In genomic region chr2:30666307-30666874, GRCh38 we compare ENCODE assay signal across 8 cellular contexts.
DNase-seq lines count a peak whose midpoint lies in the region; ATAC-seq, FAIRE-seq and TF ChIP-seq lines count a peak whose summit lies in the region.

No MANE protein-coding gene starts in this region.

- H3K4me1 ChIP-seq in hepatocyte (ENCODE audit: insufficient read depth) = no peaks in the 10 kb centered on the region

- DNase-seq in Caki2 (ENCODE audit: low read depth) (peak; percentile 87), SW480 (ENCODE audit: low spot score) (peak; percentile 72), hepatocyte (ENCODE audit: low spot score) (peak; percentile 53), urothelium cell line (ENCODE audit: low spot score) (peak; percentile 40), NCI-H526 treated with DMSO at 0.1 percent for 48 hours (lab: John Stamatoyannopoulos, UW) (no peak)
- no peak for DNase-seq in stimulated activated CD4-positive, alpha-beta T cell treated with anti-CD3 and anti-CD28 coated beads, Interleukin-2, amount 100 ng/mL, for 48 hours

- H4K20me1 ChIP-seq in hepatocyte (ENCODE audit: insufficient read depth, poor library complexity, severe bottlenecking) = no peaks in the 10 kb centered on the region

- no peaks in the 10 kb centered on the region for H3K27me3 ChIP-seq in hepatocyte

- no peaks in the 10 kb centered on the region for H3K9me2 ChIP-seq in hepatocyte (replicated peaks; ENCODE audit: insufficient read depth)

- H3K9me3 ChIP-seq in hepatocyte (ENCODE audit: low read depth) = peaks cover 4% of the 10 kb centered on the region

- H2AFZ ChIP-seq in hepatocyte = no peak overlapping the region

- H3K4me3 ChIP-seq in hepatocyte = no peak overlapping the region

- TF ChIP-seq CTCF in hepatocyte (IDR thresholded peaks at IDR 0.05; ENCODE audit: poor library complexity) = no peak

- FAIRE-seq in urothelium cell line (lab: Jason Lieb, UNC) = no peak

- no peaks in the 10 kb centered on the region for H3K79me2 ChIP-seq in hepatocyte

- 51% methylated on average over 4 of the region's 4 CpGs for WGBS in hepatocyte (ENCODE audit: low lambda C conversion rate, missing lambda C conversion rate)

- no peaks in the 10 kb centered on the region for H3K36me3 ChIP-seq in hepatocyte (replicated peaks; ENCODE audit: insufficient read depth, low read depth)

- peak overlapping the region; percentile 24 for H3K27ac ChIP-seq in hepatocyte

- ATAC-seq in HG03469 (IDR thresholded peaks at IDR 0.05; ENCODE audit: unreplicated experiment) = peak; percentile 40
- no peak for ATAC-seq in GM18858 (IDR thresholded peaks at IDR 0.05; ENCODE audit: unreplicated experiment)

- in situ Hi-C loops in Caki2 (cut with HindIII; ENCODE audit: low pct_unique_long_range_greater_than_20kb, low sequenced_read_pairs) = no loop called here

- H3K4me2 ChIP-seq in hepatocyte = no peak overlapping the region

Comparison
In these comparisons a context has a peak if more than half of its experiments do, and no peak if none do; other contexts are left out.
1. DNase-seq: peak in Caki2 (single experiment), SW480 (single experiment), hepatocyte (single experiment) and urothelium cell line (single experiment); none in NCI-H526 treated with DMSO at 0.1 percent for 48 hours (single experiment) and stimulated activated CD4-positive, alpha-beta T cell treated with anti-CD3 and anti-CD28 coated beads, Interleukin-2, amount 100 ng/mL, for 48 hours (0 of 2).